In the genomic region with DNA sequence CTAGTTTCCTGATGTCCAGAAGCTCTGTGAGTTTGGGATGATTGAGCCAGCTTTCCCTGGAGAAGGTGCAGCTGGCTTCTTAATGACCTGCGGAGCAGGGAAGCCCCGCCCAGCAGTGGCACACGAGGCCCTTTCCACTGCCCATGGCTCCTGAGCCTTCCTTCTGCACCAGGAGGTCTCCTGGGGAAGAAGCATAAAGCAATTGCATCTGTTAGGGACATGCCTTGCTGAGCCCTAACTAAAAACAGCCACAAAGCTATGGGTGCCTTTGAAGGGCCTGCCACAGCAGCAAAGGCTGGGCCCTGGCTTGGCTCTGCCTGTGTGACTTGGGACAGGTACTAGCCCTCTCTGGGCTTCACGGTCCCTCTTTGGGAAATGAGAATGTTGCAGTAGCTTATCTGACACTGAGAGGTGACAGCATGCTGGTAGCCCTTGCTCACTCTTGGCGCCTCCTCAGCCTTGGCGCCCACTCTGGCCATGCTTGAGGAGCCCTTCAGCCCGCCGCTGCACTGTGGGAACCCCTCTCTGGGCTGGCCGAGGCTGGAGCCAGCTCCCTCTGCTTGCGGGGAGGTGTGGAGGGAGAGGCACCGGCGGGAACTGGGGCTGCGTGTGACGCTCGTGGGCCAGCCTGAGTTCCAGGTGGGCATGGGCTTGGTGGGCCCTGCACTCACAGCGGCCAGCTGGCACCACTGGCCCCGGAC, we compare ENCODE assay signal across 25 cellular contexts.
"Had no signal": no experiment of that assay in that cellular context is flagged by ENCODE, and none has a peak within 500 bp of the region (broad histone marks: within the 10 kb centered on the region; RNA-seq: fewer than 3 reads in every experiment).

No MANE protein-coding gene starts in this region.

- H3K27ac Mint-ChIP-seq: activated naive CD4-positive, alpha-beta T cell treated with anti-CD3 and anti-CD28 coated beads for 36 hours; activated naive CD8-positive, alpha-beta T cell treated with anti-CD3 and anti-CD28 coated beads, Interleukin-2, amount 50 U/mL, for 24 hours; nephron progenitor cell; stimulated activated memory B cell treated with anti-CD40 and anti-IgM and Interleukin-4, amounts not matched to agents 10 μg/mL and 1 μg/mL and 100 μg/mL, for 72 hours had no signal

- H3K4me3 ChIP-seq: body of pancreas, cardiac muscle cell, left ventricle myocardium inferior, SJSA1, testis had no signal

- H3K4me3 Mint-ChIP-seq: activated naive CD4-positive, alpha-beta T cell treated with anti-CD3 and anti-CD28 coated beads for 36 hours; activated naive CD8-positive, alpha-beta T cell treated with anti-CD3 and anti-CD28 coated beads, Interleukin-2, amount 50 U/mL, for 24 hours; nephron progenitor cell; stimulated activated memory B cell treated with anti-CD40 and anti-IgM and Interleukin-4, amounts not matched to agents 10 μg/mL and 1 μg/mL and 100 μg/mL, for 72 hours had no signal

- H3K27ac ChIP-seq: body of pancreas, cardiac muscle cell, left ventricle myocardium inferior, SJSA1, testis, WERI-Rb-1 had no signal

- ATAC-seq: activated naive CD8-positive, alpha-beta T cell treated with anti-CD3 and anti-CD28 coated beads, Interleukin-2, amount 50 U/mL, for 24 hours; body of pancreas; esophagus mucosa; sciatic nerve; stimulated activated memory B cell treated with anti-CD40 and anti-IgM and Interleukin-4, amounts not matched to agents 10 μg/mL and 1 μg/mL and 100 μg/mL, for 72 hours had no signal

- H3K9me3 Mint-ChIP-seq: activated naive CD4-positive, alpha-beta T cell treated with anti-CD3 and anti-CD28 coated beads for 36 hours had no signal

- DNase-seq: activated CD4-positive, alpha-beta T cell treated with anti-CD3 and anti-CD28 coated beads, Interleukin-2, amount 50 U/mL, for 48 hours; activated effector memory CD4-positive, alpha-beta T cell treated with Interleukin-2 at 50 U/mL for 16 hours; activated naive CD4-positive, alpha-beta T cell treated with anti-CD3 and anti-CD28 coated beads for 36 hours; activated naive CD8-positive, alpha-beta T cell treated with anti-CD3 and anti-CD28 coated beads, Interleukin-2, amount 50 U/mL, for 24 hours; anterior cingulate cortex; body of pancreas; dermis blood vessel endothelial cell; effector memory CD4-positive, alpha-beta T cell; foreskin melanocyte; left ventricle myocardium inferior; mammary epithelial cell; midbrain; nephron progenitor cell; nucleus accumbens; small intestine; stimulated activated CD4-positive, alpha-beta T cell treated with anti-CD3 and anti-CD28 coated beads, Interleukin-15, amount 100 ng/mL, for 24 hours; T-helper 1 cell; testis; trophoblast cell; WERI-Rb-1 had no signal
